In the genomic region with DNA sequence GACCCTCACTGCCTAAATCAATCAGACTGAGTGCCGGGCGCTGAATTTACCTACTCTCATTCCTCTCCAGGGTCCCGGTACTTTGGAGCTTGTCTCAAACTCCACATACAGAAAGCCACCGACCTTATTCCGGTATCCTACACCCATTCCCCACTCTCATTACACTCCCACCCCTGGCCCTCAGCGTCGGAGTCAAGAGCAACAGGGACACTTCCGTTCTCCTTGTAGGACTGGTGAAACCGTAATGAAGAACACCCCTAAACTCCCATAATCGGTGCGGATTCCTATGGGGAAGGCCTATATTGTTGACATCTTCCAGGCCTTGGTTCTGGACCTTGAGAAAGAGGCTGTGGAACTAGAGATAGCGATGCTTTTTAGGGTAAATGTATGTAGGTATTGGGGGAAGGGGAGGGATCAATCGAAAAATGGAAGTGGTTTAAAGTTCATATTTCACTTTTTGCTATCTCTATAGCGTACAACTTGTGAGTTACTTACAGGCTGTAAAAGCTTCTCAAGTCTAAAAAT, we compare ENCODE assay signal across 8 cellular contexts. TPM values are rescaled to one million over a fixed set of nuclear protein-coding genes. Genes with fewer than 3 reads are reported as not detected.
DNase-seq lines count a peak whose midpoint lies in the region; ATAC-seq, FAIRE-seq and TF ChIP-seq lines count a peak whose summit lies in the region.

No MANE protein-coding gene starts in this region.

- H3K9me3 Mint-ChIP-seq in memory B cell: peaks cover 2% of the 10 kb centered on the region
- peaks cover 8% of the 10 kb centered on the region for H3K9me3 Mint-ChIP-seq in stimulated activated naive CD8-positive, alpha-beta T cell treated with anti-CD3 and anti-CD28 coated beads, Interleukin-15, Interleukin-2, amounts not matched to agents 100 ng/mL and 50 ng/mL, for 24 hours

- ATAC-seq in HG02885 (IDR thresholded peaks at IDR 0.05; ENCODE audit: poor library complexity, unreplicated experiment) (peak; percentile 15), memory B cell (ENCODE audit: low read depth) (no peak)

- H3K4me2 ChIP-seq in SU-DHL-6 (ENCODE audit: low read depth, low read length, poor library complexity, severe bottlenecking): peak overlapping the region; percentile 79

- H3F3A ChIP-seq in SU-DHL-6 (ENCODE audit: insufficient read depth): 0 out of 2 replicates have a peak, but pooled peaks cover 1% of the 10 kb centered on the region

- FAIRE-seq in RCC 7860 (lab: Jason Lieb, UNC): no peak

- DNase-seq in GM04504 (ENCODE audit: low read depth) (peak; percentile 16), colonic mucosa (peak; percentile 51), memory B cell (ENCODE audit: low spot score in 2 of 2) (peak in 1 of 2 donors; percentile 2), Ammon's horn (ENCODE audit: low spot score) (no peak), RCC 7860 (ENCODE audit: low spot score) (no peak)

- H3K36me3 ChIP-seq in SU-DHL-6 (ENCODE audit: low read length) (peaks cover 25% of the 10 kb centered on the region), colonic mucosa (no peaks in the 10 kb centered on the region)

- H3K9ac ChIP-seq in SU-DHL-6 (ENCODE audit: low read length) (peak overlapping the region; percentile 75), colonic mucosa (ENCODE audit: low read depth in 2 of 2, low read length in 2 of 2) (peak overlapping the region; percentile 70 to 94)

- peaks cover 12% of the 10 kb centered on the region for H3K36me3 Mint-ChIP-seq in memory B cell
- peaks cover 45% of the 10 kb centered on the region for H3K36me3 Mint-ChIP-seq in stimulated activated naive CD8-positive, alpha-beta T cell treated with anti-CD3 and anti-CD28 coated beads, Interleukin-15, Interleukin-2, amounts not matched to agents 100 ng/mL and 50 ng/mL, for 24 hours (ENCODE audit: low read depth)

- H3K4me3 Mint-ChIP-seq in memory B cell: peak overlapping the region; percentile 97
- peak overlapping the region; percentile 94 for H3K4me3 Mint-ChIP-seq in stimulated activated naive CD8-positive, alpha-beta T cell treated with anti-CD3 and anti-CD28 coated beads, Interleukin-15, Interleukin-2, amounts not matched to agents 100 ng/mL and 50 ng/mL, for 24 hours

- peaks cover 4% of the 10 kb centered on the region for H3K4me1 ChIP-seq in colonic mucosa

- no peaks in the 10 kb centered on the region for H3K27me3 Mint-ChIP-seq in memory B cell
- no peaks in the 10 kb centered on the region for H3K27me3 Mint-ChIP-seq in stimulated activated naive CD8-positive, alpha-beta T cell treated with anti-CD3 and anti-CD28 coated beads, Interleukin-15, Interleukin-2, amounts not matched to agents 100 ng/mL and 50 ng/mL, for 24 hours

- H3K27ac ChIP-seq in SU-DHL-6 (ENCODE audit: low read depth, low read length): peak overlapping the region; percentile 54
- peak overlapping the region; percentile 86 for H3K27ac ChIP-seq in colonic mucosa

- peaks cover 9% of the 10 kb centered on the region; the same call in 1 of the 2 replicates for H4K20me1 ChIP-seq in SU-DHL-6 (ENCODE audit: low read depth, low read length)

- H3K79me2 ChIP-seq in SU-DHL-6 (ENCODE audit: insufficient read depth, low read length): peaks cover 54% of the 10 kb centered on the region

- no peak overlapping the region for H2AFZ ChIP-seq in SU-DHL-6 (ENCODE audit: low read depth, low read length, severe bottlenecking)

- H3K4me3 ChIP-seq in SU-DHL-6 (ENCODE audit: insufficient read depth, low read length, poor library complexity, severe bottlenecking) (peak overlapping the region; percentile 90), colonic mucosa (peak overlapping the region; percentile 63)

- TF ChIP-seq CTCF in SU-DHL-6 (IDR thresholded peaks at IDR 0.05; ENCODE audit: insufficient read depth, low read length, poor library complexity, severe bottlenecking): no peak
- no peak for TF ChIP-seq CTCF in colonic mucosa (IDR thresholded peaks at IDR 0.05)

- H3K27me3 ChIP-seq in SU-DHL-6 (ENCODE audit: low read length) (no peaks in the 10 kb centered on the region), colonic mucosa (no peaks in the 10 kb centered on the region)

- peak overlapping the region; percentile 93 for H3K27ac Mint-ChIP-seq in memory B cell
- H3K27ac Mint-ChIP-seq in stimulated activated naive CD8-positive, alpha-beta T cell treated with anti-CD3 and anti-CD28 coated beads, Interleukin-15, Interleukin-2, amounts not matched to agents 100 ng/mL and 50 ng/mL, for 24 hours: peak overlapping the region; percentile 97

- intact Hi-C loops in colonic mucosa (cut with DNase I): no loop called here

- H3K9me2 ChIP-seq in SU-DHL-6 (replicated peaks; ENCODE audit: insufficient read depth, low read length): no peaks in the 10 kb centered on the region

- H3K9me3 ChIP-seq in SU-DHL-6 (ENCODE audit: insufficient read depth, low read length) (no peaks in the 10 kb centered on the region), colonic mucosa (no peaks in the 10 kb centered on the region)

- peaks cover 19% of the 10 kb centered on the region for H3K4me1 Mint-ChIP-seq in memory B cell
- H3K4me1 Mint-ChIP-seq in stimulated activated naive CD8-positive, alpha-beta T cell treated with anti-CD3 and anti-CD28 coated beads, Interleukin-15, Interleukin-2, amounts not matched to agents 100 ng/mL and 50 ng/mL, for 24 hours (ENCODE audit: low read depth): peaks cover 56% of the 10 kb centered on the region

RNA-seq across cellular contexts. Expression of a gene that starts 0.9 kb away (rescaled TPM):
- 10 to 100 TPM; 21.9 to 33.9 TPM for total RNA-seq in colonic mucosa

RNA-seq across cellular contexts. Expression of a gene that starts 0.9 kb away (rescaled TPM):
- total RNA-seq in colonic mucosa: 10 to 100 TPM; 52.6 to 73.6 TPM

RNA-seq across cellular contexts. Expression of a gene that starts 31.3 kb away (rescaled TPM):
- total RNA-seq in colonic mucosa: 1 to 10 TPM; 1.2 to 1.3 TPM

Comparison
In these comparisons a context has a peak if more than half of its experiments do, and no peak if none do; other contexts are left out.
1. DNase-seq: peak in GM04504 (single experiment) and colonic mucosa (single experiment); none in Ammon's horn (single experiment) and RCC 7860 (single experiment).